ENCODE assay signal across 9 cellular contexts in genomic region chr3:46233194-46233593, GRCh38. TPM values are rescaled to one million over a fixed set of nuclear protein-coding genes. Genes with fewer than 3 reads are reported as not detected.
"Had no signal": no experiment of that assay in that cellular context is flagged by ENCODE, and none has a peak within 500 bp of the region (broad histone marks: within the 10 kb centered on the region; RNA-seq: fewer than 3 reads in every experiment).

No MANE protein-coding gene starts in this region.

- FAIRE-seq: H1, H54 had no signal

- DNase-seq: H9, HCEC 1CT, IMR-90, KBM-7 had no signal

- H2AFZ ChIP-seq: GM23338 had no signal

- H3K4me2 ChIP-seq: GM23338, KMS-11 had no signal

- ATAC-seq: GM23338 had no signal

- H3K27ac ChIP-seq: KMS-11 had no signal

- H3K4me3 ChIP-seq: GM23338 had no signal

- H3K9ac ChIP-seq: KMS-11 had no signal

RNA-seq across cellular contexts. Expression of gene CCR3, which starts 9.1 kb away (rescaled TPM):
- total RNA-seq: GM23338, H1, H9, HT1080, IMR-90 had no signal
- polyA plus RNA-seq: GM23338, H1, IMR-90 had no signal

RNA-seq across cellular contexts. Expression of gene CCR1, which starts 25.1 kb away (rescaled TPM):
- total RNA-seq: GM23338, H1, H9, IMR-90 had no signal
- polyA plus RNA-seq: GM23338, H1, IMR-90 had no signal
